ENCODE assay signal across 11 cellular contexts in the genomic region with DNA sequence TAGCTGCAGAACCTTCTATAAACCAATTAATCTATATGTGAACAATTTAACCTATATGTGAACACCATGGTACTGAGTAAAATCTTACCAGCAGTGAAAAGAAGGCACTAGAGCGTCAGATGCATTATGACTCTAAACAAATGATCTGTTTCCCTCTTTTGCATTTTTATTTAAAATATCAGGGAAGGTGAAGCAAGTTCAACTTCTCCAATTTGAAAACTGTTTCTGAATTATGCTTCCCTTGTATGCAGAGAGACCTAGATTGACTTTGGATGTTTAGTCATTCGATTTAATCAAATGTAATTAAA.
A peak's percentile ranks its signal among the peaks of the same experiment; 100 is the strongest.
DNase-seq lines count a peak whose midpoint lies in the region; ATAC-seq lines count a peak whose summit lies in the region.
"Had no signal": no experiment of that assay in that cellular context is flagged by ENCODE, and none has a peak within 500 bp of the region (broad histone marks: within the 10 kb centered on the region; RNA-seq: fewer than 3 reads in every experiment).

No MANE protein-coding gene starts in this region.

- no peaks in the 10 kb centered on the region for H3K9me3 Mint-ChIP-seq in stimulated activated naive CD8-positive, alpha-beta T cell treated with anti-CD3 and anti-CD28 coated beads, Interleukin-15, Interleukin-2, amounts not matched to agents 100 ng/mL and 50 ng/mL, for 24 hours
- no peaks in the 10 kb centered on the region for H3K9me3 Mint-ChIP-seq in T-cell

- H3K36me3 Mint-ChIP-seq in stimulated activated naive CD8-positive, alpha-beta T cell treated with anti-CD3 and anti-CD28 coated beads, Interleukin-15, Interleukin-2, amounts not matched to agents 100 ng/mL and 50 ng/mL, for 24 hours (ENCODE audit: low read depth) = peaks cover 93% of the 10 kb centered on the region
- peaks cover 70% of the 10 kb centered on the region for H3K36me3 Mint-ChIP-seq in T-cell

- H3K27me3 Mint-ChIP-seq in stimulated activated naive CD8-positive, alpha-beta T cell treated with anti-CD3 and anti-CD28 coated beads, Interleukin-15, Interleukin-2, amounts not matched to agents 100 ng/mL and 50 ng/mL, for 24 hours = no peaks in the 10 kb centered on the region
- no peaks in the 10 kb centered on the region for H3K27me3 Mint-ChIP-seq in T-cell

- no peak for DNase-seq in stimulated activated naive CD8-positive, alpha-beta T cell treated with anti-CD3 and anti-CD28 coated beads, Interleukin-15, Interleukin-2, amounts not matched to agents 100 U/mL and 50 U/mL, for 24 hours
- DNase-seq in T-cell (no peak), germinal center (ENCODE audit: low spot score) (peak; percentile 38), DMS53 (lab: John Stamatoyannopoulos, UW) (no peak)
- DNase-seq: adrenal gland, caudate nucleus, foreskin melanocyte had no signal

- H3K4me3 Mint-ChIP-seq in stimulated activated naive CD8-positive, alpha-beta T cell treated with anti-CD3 and anti-CD28 coated beads, Interleukin-15, Interleukin-2, amounts not matched to agents 100 ng/mL and 50 ng/mL, for 24 hours = peak overlapping the region; percentile 89
- peak overlapping the region; percentile 82 to 86 (median 83) for H3K4me3 Mint-ChIP-seq in T-cell

- POLR2A ChIA-PET in T-cell (lab: Charles Lee) = interaction anchor here in 1 of 2 donors (0.5 to 1.6 kb wide), 2 partner anchors 16 to 394 kb away, joined by 3 to 6 read pairs; no protein-coding TSS in a partner anchor

- ATAC-seq in stimulated activated naive CD8-positive, alpha-beta T cell treated with anti-CD3 and anti-CD28 coated beads, Interleukin-15, Interleukin-2, amounts not matched to agents 100 U/mL and 50 U/mL, for 24 hours = no peak
- no peak for ATAC-seq in T-cell (replicated peaks in 1 of 4)
- ATAC-seq in HG03175 (IDR thresholded peaks at IDR 0.05; ENCODE audit: unreplicated experiment) = no peak
- no peak for ATAC-seq in HG03097 (IDR thresholded peaks at IDR 0.05; ENCODE audit: low FRiP score, unreplicated experiment)
- no peak for ATAC-seq in HG03196 (IDR thresholded peaks at IDR 0.05; ENCODE audit: unreplicated experiment)

- peaks cover 87% of the 10 kb centered on the region for H3K4me1 Mint-ChIP-seq in stimulated activated naive CD8-positive, alpha-beta T cell treated with anti-CD3 and anti-CD28 coated beads, Interleukin-15, Interleukin-2, amounts not matched to agents 100 ng/mL and 50 ng/mL, for 24 hours (ENCODE audit: low read depth)
- peaks cover 77 to 90% (median 89%) of the 10 kb centered on the region in 3 donors for H3K4me1 Mint-ChIP-seq in T-cell

- CTCF ChIA-PET in T-cell (lab: Charles Lee) = no interaction called here

- H3K27ac Mint-ChIP-seq in stimulated activated naive CD8-positive, alpha-beta T cell treated with anti-CD3 and anti-CD28 coated beads, Interleukin-15, Interleukin-2, amounts not matched to agents 100 ng/mL and 50 ng/mL, for 24 hours = peak overlapping the region; percentile 100
- peak overlapping the region; percentile 95 to 96 for H3K27ac Mint-ChIP-seq in T-cell
